14 cellular contexts compared by ENCODE assay signal in genomic region chr5:74199005-74199404, GRCh38.
DNase-seq lines count a peak whose midpoint lies in the region; ATAC-seq, FAIRE-seq and TF ChIP-seq lines count a peak whose summit lies in the region.
"Had no signal": no experiment of that assay in that cellular context is flagged by ENCODE, and none has a peak within 500 bp of the region (broad histone marks: within the 10 kb centered on the region; RNA-seq: fewer than 3 reads in every experiment).

No MANE protein-coding gene starts in this region.

- H3K4me1 ChIP-seq in A549, result peaks cover 18% of the 10 kb centered on the region

- H3K4me1 Mint-ChIP-seq in activated T-helper 2 cell treated with anti-CD3 and anti-CD28 coated beads, Interferon-gamma antibody, Interleukin-2, Interleukin-4, amounts not matched to agents 10 μg/mL and 5 μg/mL and 100 μg/mL, durations not matched to agents 14 hours and 24 hours and 36 hours (ENCODE audit: low read depth), result peaks cover 41% of the 10 kb centered on the region
- H3K4me1 Mint-ChIP-seq: naive B cell had no signal

- CTCF ChIA-PET in A549 (lab: Yijun Ruan, JAX), result interaction anchor here (0.5 to 1.5 kb wide), 4 partner anchors 20 to 443 kb away, joined by 3 read pairs; no protein-coding TSS in a partner anchor

- H3K4me3 Mint-ChIP-seq in activated T-helper 2 cell treated with anti-CD3 and anti-CD28 coated beads, Interferon-gamma antibody, Interleukin-2, Interleukin-4, amounts not matched to agents 10 μg/mL and 5 μg/mL and 100 μg/mL, durations not matched to agents 14 hours and 24 hours and 36 hours (ENCODE audit: low read depth), result no peak overlapping the region

- no peak for FAIRE-seq in A549 (lab: Jason Lieb, UNC)

- intact Hi-C loops in activated T-helper 2 cell treated with anti-CD3 and anti-CD28 coated beads, Interferon-gamma antibody, Interleukin-2, Interleukin-4, amounts not matched to agents 10 μg/mL and 5 μg/mL and 100 μg/mL, durations not matched to agents 14 hours and 24 hours and 36 hours (cut with micrococcal nuclease), result loop anchor here (1.0 to 10.0 kb wide), 4 partner anchors 117 to 443 kb away; partner anchors contain the start of gene ENC1

- H3K27ac Mint-ChIP-seq in activated T-helper 2 cell treated with anti-CD3 and anti-CD28 coated beads, Interferon-gamma antibody, Interleukin-2, Interleukin-4, amounts not matched to agents 10 μg/mL and 5 μg/mL and 100 μg/mL, durations not matched to agents 14 hours and 24 hours and 36 hours, result no peak overlapping the region
- H3K27ac Mint-ChIP-seq: naive B cell had no signal

- no peak for TF ChIP-seq POLR2A in A549 (IDR thresholded peaks at IDR 0.05; ENCODE audit: low read length)

- no peaks in the 10 kb centered on the region for H3K36me3 Mint-ChIP-seq in activated T-helper 2 cell treated with anti-CD3 and anti-CD28 coated beads, Interferon-gamma antibody, Interleukin-2, Interleukin-4, amounts not matched to agents 10 μg/mL and 5 μg/mL and 100 μg/mL, durations not matched to agents 14 hours and 24 hours and 36 hours (ENCODE audit: low read depth)
- H3K36me3 Mint-ChIP-seq: naive B cell had no signal

- H3K27ac ChIP-seq in A549, result peak overlapping the region; percentile 39 to 72; a peak in 4 of 6 replicates
- H3K27ac ChIP-seq: gastroesophageal sphincter, suprapubic skin had no signal

- TF ChIP-seq EP300 in A549 (IDR thresholded peaks at IDR 0.05), result no peak

- ATAC-seq in A549 (peak in 1 of 2 experiments; percentile 21; a peak in 1 of 6 replicates), HG02759 (IDR thresholded peaks at IDR 0.05; ENCODE audit: unreplicated experiment) (peak; percentile 41), HG03442 (IDR thresholded peaks at IDR 0.05; ENCODE audit: unreplicated experiment) (no peak), GM21447 (IDR thresholded peaks at IDR 0.05; ENCODE audit: unreplicated experiment) (no peak)
- ATAC-seq: gastroesophageal sphincter had no signal

- peak overlapping the region; percentile 40; the same call in 1 of the 3 replicates for H3K4me2 ChIP-seq in A549

- 52% methylated on average over 2 of the region's 2 CpGs for WGBS in A549 (ENCODE audit: missing lambda C conversion rate)

- no peak for DNase-seq in A549 (ENCODE audit: low read depth in 1 of 2, low spot score in 1 of 2)
- DNase-seq in GM12865 (ENCODE audit: low read depth), result peak; percentile 53
- peak; percentile 17 for DNase-seq in activated T-helper 2 cell treated with anti-CD3 and anti-CD28 coated beads, Interferon-gamma antibody, Interleukin-2, Interleukin-4, amounts not matched to agents 10 μg/mL and 5 μg/mL and 100 μg/mL, durations not matched to agents 14 hours and 24 hours and 36 hours (ENCODE audit: low spot score)
- no peak for DNase-seq in foreskin melanocyte
- no peak for DNase-seq in NCI-H1105 (lab: John Stamatoyannopoulos, UW)
- DNase-seq: activated CD4-positive, CD25-positive, alpha-beta regulatory T cell; naive B cell; NCI-H510A; SHP77 treated with DMSO at 0.1 percent for 48 hours had no signal

- H3K4me3 ChIP-seq in A549 (no peak overlapping the region), GM12865 (ENCODE audit: low read depth, low read length) (no peak overlapping the region)
- H3K4me3 ChIP-seq: gastroesophageal sphincter, suprapubic skin had no signal

- TF ChIP-seq RAD21 in A549 (conservative IDR thresholded peaks at IDR 0.05 in 1 of 2, IDR thresholded peaks at IDR 0.05 in 1 of 2), result no peak

- H3K9me3 ChIP-seq in A549, result no peaks in the 10 kb centered on the region
- H3K9me3 ChIP-seq: gastroesophageal sphincter, suprapubic skin had no signal

- POLR2A ChIA-PET in A549 (lab: Yijun Ruan, JAX), result interaction anchor here (1.1 kb wide), 1 partner anchor 117 kb away, joined by 3 read pairs; no protein-coding TSS in a partner anchor

- TF ChIP-seq CTCF in A549 (IDR thresholded peaks at IDR 0.05) (no peak), GM12865 (IDR thresholded peaks at IDR 0.05; ENCODE audit: insufficient read depth, low read depth, low read length, missing control alignments) (no peak)

- H3K9me3 Mint-ChIP-seq in activated T-helper 2 cell treated with anti-CD3 and anti-CD28 coated beads, Interferon-gamma antibody, Interleukin-2, Interleukin-4, amounts not matched to agents 10 μg/mL and 5 μg/mL and 100 μg/mL, durations not matched to agents 14 hours and 24 hours and 36 hours, result no peaks in the 10 kb centered on the region

- peaks cover 15% of the 10 kb centered on the region for H3K27me3 Mint-ChIP-seq in activated T-helper 2 cell treated with anti-CD3 and anti-CD28 coated beads, Interferon-gamma antibody, Interleukin-2, Interleukin-4, amounts not matched to agents 10 μg/mL and 5 μg/mL and 100 μg/mL, durations not matched to agents 14 hours and 24 hours and 36 hours (ENCODE audit: low read depth)
- H3K27me3 Mint-ChIP-seq: naive B cell had no signal

TF ChIP-seq in A549, 52 proteins besides CTCF, POLR2A, EP300 and RAD21:
- TF ChIP-seq REST (IDR thresholded peaks at IDR 0.05) (no peak), USF2 (IDR thresholded peaks at IDR 0.05) (no peak)

Comparison
In these comparisons a context has a peak if more than half of its experiments do, and no peak if none do; other contexts are left out.
1. DNase-seq: peak in GM12865 (single experiment) and activated T-helper 2 cell treated with anti-CD3 and anti-CD28 coated beads, Interferon-gamma antibody, Interleukin-2, Interleukin-4, amounts not matched to agents 10 μg/mL and 5 μg/mL and 100 μg/mL, durations not matched to agents 14 hours and 24 hours and 36 hours (single experiment); none in A549 (0 of 2), foreskin melanocyte (single experiment) and NCI-H1105 (single experiment).